In the genomic region with DNA sequence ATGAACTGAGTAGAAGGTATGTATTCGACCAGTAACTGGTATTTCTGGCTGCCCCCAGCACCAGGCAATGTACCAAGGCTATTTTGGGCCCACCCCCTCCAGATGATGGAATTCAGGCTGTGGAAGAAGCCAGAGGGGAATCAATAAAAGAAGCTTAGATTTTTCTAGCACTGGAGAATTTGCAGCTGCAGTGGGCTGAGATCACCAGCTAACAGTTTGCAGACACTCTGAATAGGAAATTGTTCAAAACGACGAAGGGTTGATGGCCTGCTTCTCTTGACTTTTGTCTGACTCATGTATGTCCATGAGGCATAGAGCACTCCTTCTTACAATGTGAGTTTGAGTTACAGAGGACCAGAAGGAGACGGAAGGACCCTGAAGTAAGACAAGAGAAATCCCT, we compare ENCODE assay signal across 15 cellular contexts. TPM values are rescaled to one million over a fixed set of nuclear protein-coding genes. Genes with fewer than 3 reads are reported as not detected.
DNase-seq lines count a peak whose midpoint lies in the region; ATAC-seq and TF ChIP-seq lines count a peak whose summit lies in the region.
"Had no signal": no experiment of that assay in that cellular context is flagged by ENCODE, and none has a peak within 500 bp of the region (broad histone marks: within the 10 kb centered on the region; RNA-seq: fewer than 3 reads in every experiment).

No MANE protein-coding gene starts in this region.

- no peak for TF ChIP-seq POLR2A in sigmoid colon (IDR thresholded peaks at IDR 0.05)

- peak; percentile 49 for ATAC-seq in left ventricle myocardium superior
- ATAC-seq: natural killer cell treated with Interleukin-12 subunit alpha and Interleukin-12 subunit beta and Interleukin-15 and Interleukin-18, amount 100 ng/mL, for 72 hours had no signal

- H3K4me1 Mint-ChIP-seq in chondrocyte (ENCODE audit: low read depth) = peaks cover 31% of the 10 kb centered on the region

- 75 to 84% methylated on average over 4 of the region's 4 CpGs for WGBS in sigmoid colon, 2 donors

- H3K36me3 Mint-ChIP-seq in chondrocyte (ENCODE audit: low read depth) = peaks cover 23% of the 10 kb centered on the region

- no peak overlapping the region for H3K4me3 Mint-ChIP-seq in chondrocyte (ENCODE audit: unreplicated experiment)
- H3K4me3 Mint-ChIP-seq: natural killer cell treated with Interleukin-12 subunit alpha and Interleukin-12 subunit beta and Interleukin-15 and Interleukin-18, amount 100 ng/mL, for 72 hours had no signal

- peaks cover 0 to 70% (median 7%) of the 10 kb centered on the region in 4 donors for H3K36me3 ChIP-seq in sigmoid colon

- TF ChIP-seq CTCF in chondrocyte (IDR thresholded peaks at IDR 0.05) (no peak), sigmoid colon (IDR thresholded peaks at IDR 0.05) (no peak)

- no peaks in the 10 kb centered on the region for H3K27me3 ChIP-seq in sigmoid colon
- H3K27me3 ChIP-seq: suprapubic skin had no signal

- TF ChIP-seq EP300 in sigmoid colon (IDR thresholded peaks at IDR 0.05) = no peak

- H3K27me3 Mint-ChIP-seq in chondrocyte (ENCODE audit: low read depth) = no peaks in the 10 kb centered on the region
- H3K27me3 Mint-ChIP-seq: natural killer cell treated with Interleukin-12 subunit alpha and Interleukin-12 subunit beta and Interleukin-15 and Interleukin-18, amount 100 ng/mL, for 72 hours had no signal

- intact Hi-C loops in left ventricle myocardium superior (cut with micrococcal nuclease) (no loop called here), sigmoid colon (cut with DNase I) (no loop called here)

- peak overlapping the region; percentile 50 to 67 (median 65) for H3K27ac ChIP-seq in sigmoid colon
- H3K27ac ChIP-seq: suprapubic skin had no signal

- no peaks in the 10 kb centered on the region for H3K9me3 ChIP-seq in sigmoid colon
- H3K9me3 ChIP-seq: suprapubic skin had no signal

- peak; percentile 40 for DNase-seq in EH (ENCODE audit: low read depth)
- DNase-seq in chondrocyte (ENCODE audit: low spot score) = no peak
- DNase-seq in left ventricle myocardium superior = no peak
- no peak for DNase-seq in sigmoid colon
- no peak for DNase-seq in NK-92 (lab: John Stamatoyannopoulos, UW; ENCODE audit: unreplicated experiment)
- no peak for DNase-seq in ecto neural progenitor cell (ENCODE audit: low spot score)
- no peak for DNase-seq in NOMO-1 treated with DMSO at 0.1 percent for 48 hours (lab: John Stamatoyannopoulos, UW; ENCODE audit: unreplicated experiment)
- DNase-seq in activated effector memory CD4-positive, alpha-beta T cell treated with anti-CD3 and anti-CD28 coated beads, Interleukin-2, amount 50 U/mL, for 16 hours = no peak
- DNase-seq: activated CD4-positive, CD25-positive, alpha-beta regulatory T cell treated with anti-CD3 and anti-CD28 coated beads, Interleukin-2, amount 50 U/mL, for 72 hours; DMS 273 treated with DMSO at 0.1 percent for 48 hours; KBM-7; left cardiac atrium; NCI-H1436 had no signal

- H3K4me3 ChIP-seq in sigmoid colon = no peak overlapping the region
- H3K4me3 ChIP-seq: suprapubic skin had no signal

- H3K27ac Mint-ChIP-seq in chondrocyte (ENCODE audit: unreplicated experiment) = peak overlapping the region; percentile 38
- H3K27ac Mint-ChIP-seq: natural killer cell treated with Interleukin-12 subunit alpha and Interleukin-12 subunit beta and Interleukin-15 and Interleukin-18, amount 100 ng/mL, for 72 hours had no signal

- H3K4me1 ChIP-seq in sigmoid colon = peaks cover 0 to 27% (median 24%) of the 10 kb centered on the region in 4 donors
- H3K4me1 ChIP-seq: suprapubic skin had no signal

- H3K9me3 Mint-ChIP-seq in chondrocyte (ENCODE audit: low read depth) = no peaks in the 10 kb centered on the region
- H3K9me3 Mint-ChIP-seq: natural killer cell treated with Interleukin-12 subunit alpha and Interleukin-12 subunit beta and Interleukin-15 and Interleukin-18, amount 100 ng/mL, for 72 hours had no signal

RNA-seq across cellular contexts. Expression of gene CILK1, which starts 28.8 kb away (rescaled TPM):
- 15.3 to 15.4 TPM (median 15.3 TPM) in 3 replicates for total RNA-seq in chondrocyte
- total RNA-seq in left ventricle myocardium superior = 7.5 TPM
- 10 to 100 TPM; 22.4 to 28.8 (median 23.9) TPM for total RNA-seq in sigmoid colon
- polyA plus RNA-seq in sigmoid colon = 1 to 10 TPM; 6.6 to 9.7 (median 7.3) TPM

RNA-seq across cellular contexts. Expression of gene FBXO9, which starts 32.4 kb away (rescaled TPM):
- 72.5 to 84.4 TPM (median 78.8 TPM) in 3 replicates for total RNA-seq in chondrocyte
- total RNA-seq in left ventricle myocardium superior = 54.9 TPM
- 10 to 100 TPM; 41.9 to 63.1 (median 53.0) TPM for total RNA-seq in sigmoid colon
- polyA plus RNA-seq in sigmoid colon = 10 to 100 TPM; 22.4 to 33.8 (median 29.4) TPM

RNA-seq across cellular contexts. Expression of gene GSTA4, which starts 37.8 kb away (rescaled TPM):
- 30.9 to 43.4 TPM (median 31.4 TPM) in 3 replicates for total RNA-seq in chondrocyte
- total RNA-seq in left ventricle myocardium superior = 8.0 TPM
- total RNA-seq in sigmoid colon = 10 to 100 TPM; 21.0 to 37.0 (median 32.0) TPM
- polyA plus RNA-seq in sigmoid colon = 10 to 100 TPM; 15.6 to 18.0 (median 16.2) TPM
